Comparison of ENCODE assay signal across 12 cellular contexts in the genomic region with DNA sequence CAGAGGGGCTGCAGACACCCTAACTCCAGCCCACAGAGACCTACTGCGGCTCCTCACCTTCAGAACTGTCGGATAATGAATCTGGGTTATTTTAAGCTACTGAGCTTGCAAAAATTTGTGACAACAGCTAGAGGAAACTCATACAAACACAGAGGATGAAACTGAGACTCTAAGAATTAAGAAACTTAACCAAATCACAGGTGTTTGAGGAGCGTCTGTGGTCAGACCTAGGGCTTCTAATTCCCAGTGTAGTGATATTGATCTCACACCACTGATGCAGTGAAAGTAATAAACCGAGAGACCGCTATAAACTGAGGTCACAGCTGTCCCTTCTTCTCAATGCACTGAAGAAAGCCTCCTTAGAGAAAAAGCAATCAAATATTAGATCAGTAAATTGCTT.
DNase-seq lines count a peak whose midpoint lies in the region; ATAC-seq and TF ChIP-seq lines count a peak whose summit lies in the region.
"Had no signal": no experiment of that assay in that cellular context is flagged by ENCODE, and none has a peak within 500 bp of the region (broad histone marks: within the 10 kb centered on the region; RNA-seq: fewer than 3 reads in every experiment).

No MANE protein-coding gene starts in this region.

- TF ChIP-seq CTCF in ovary (IDR thresholded peaks at IDR 0.05): no peak
- TF ChIP-seq CTCF in hepatocyte (IDR thresholded peaks at IDR 0.05; ENCODE audit: poor library complexity): no peak

- no peaks in the 10 kb centered on the region for H3K9me3 ChIP-seq in ovary
- H3K9me3 ChIP-seq in hepatocyte (ENCODE audit: low read depth): no peaks in the 10 kb centered on the region
- H3K9me3 ChIP-seq: mucosa of descending colon had no signal

- no peaks in the 10 kb centered on the region for H3K9me3 Mint-ChIP-seq in activated naive CD8-positive, alpha-beta T cell treated with anti-CD3 and anti-CD28 coated beads, Interleukin-2, amount 10 ng/mL, durations not matched to agents 7 days and 5 days

- H3K36me3 Mint-ChIP-seq in activated naive CD8-positive, alpha-beta T cell treated with anti-CD3 and anti-CD28 coated beads, Interleukin-2, amount 10 ng/mL, durations not matched to agents 7 days and 5 days: no peaks in the 10 kb centered on the region

- no peak overlapping the region for H3K27ac Mint-ChIP-seq in activated naive CD8-positive, alpha-beta T cell treated with anti-CD3 and anti-CD28 coated beads, Interleukin-2, amount 10 ng/mL, durations not matched to agents 7 days and 5 days
- H3K27ac Mint-ChIP-seq: endodermal cell had no signal

- H3K36me3 ChIP-seq in ovary (no peaks in the 10 kb centered on the region), hepatocyte (replicated peaks; ENCODE audit: insufficient read depth, low read depth) (no peaks in the 10 kb centered on the region)

- POLR2A ChIA-PET in activated naive CD8-positive, alpha-beta T cell treated with anti-CD3 and anti-CD28 coated beads, Interleukin-2, amount 10 ng/mL, durations not matched to agents 7 days and 5 days (lab: Charles Lee): no interaction called here

- no peak for DNase-seq in activated naive CD8-positive, alpha-beta T cell treated with anti-CD3 and anti-CD28 coated beads, Interleukin-2, amount 10 ng/mL, durations not matched to agents 7 days and 5 days
- DNase-seq in NCI-H226 (no peak), ovary (no peak), hepatocyte (ENCODE audit: low spot score) (no peak)
- DNase-seq: endodermal cell, mucosa of descending colon, PC-9 had no signal

- H3K4me3 ChIP-seq in ovary (no peak overlapping the region), hepatocyte (no peak overlapping the region)
- H3K4me3 ChIP-seq: mucosa of descending colon, PC-9 had no signal

- H3K79me2 ChIP-seq in hepatocyte: no peaks in the 10 kb centered on the region

- H3K27me3 Mint-ChIP-seq in activated naive CD8-positive, alpha-beta T cell treated with anti-CD3 and anti-CD28 coated beads, Interleukin-2, amount 10 ng/mL, durations not matched to agents 7 days and 5 days: peaks cover 39% of the 10 kb centered on the region

- H3K4me1 Mint-ChIP-seq in activated naive CD8-positive, alpha-beta T cell treated with anti-CD3 and anti-CD28 coated beads, Interleukin-2, amount 10 ng/mL, durations not matched to agents 7 days and 5 days: peaks cover 7% of the 10 kb centered on the region

- H3K4me1 ChIP-seq in ovary (ENCODE audit: insufficient read depth): no peaks in the 10 kb centered on the region
- no peaks in the 10 kb centered on the region for H3K4me1 ChIP-seq in hepatocyte (ENCODE audit: insufficient read depth)

- peak overlapping the region; percentile 14 for H3K4me3 Mint-ChIP-seq in activated naive CD8-positive, alpha-beta T cell treated with anti-CD3 and anti-CD28 coated beads, Interleukin-2, amount 10 ng/mL, durations not matched to agents 7 days and 5 days
- H3K4me3 Mint-ChIP-seq: endodermal cell had no signal

- 25 to 40% (median 31%) methylated on average over 5 of the region's 5 CpGs for WGBS in ovary, 3 donors
- WGBS in hepatocyte (ENCODE audit: low lambda C conversion rate, missing lambda C conversion rate): 77% methylated on average over 5 of the region's 5 CpGs

- intact Hi-C loops in ovary (cut with DNase I): no loop called here

- no peak for TF ChIP-seq EP300 in ovary (IDR thresholded peaks at IDR 0.05)

- H3K4me2 ChIP-seq in hepatocyte: no peak overlapping the region
- H3K4me2 ChIP-seq: PC-9 had no signal

- H4K20me1 ChIP-seq in hepatocyte (ENCODE audit: insufficient read depth, poor library complexity, severe bottlenecking): no peaks in the 10 kb centered on the region

- no peak for TF ChIP-seq POLR2A in ovary (IDR thresholded peaks at IDR 0.05)

- H3K9me2 ChIP-seq in hepatocyte (replicated peaks; ENCODE audit: insufficient read depth): no peaks in the 10 kb centered on the region

- no peak overlapping the region for H2AFZ ChIP-seq in hepatocyte
- H2AFZ ChIP-seq: PC-9 had no signal

- H3K27me3 ChIP-seq in ovary (no peaks in the 10 kb centered on the region), hepatocyte (no peaks in the 10 kb centered on the region)

- H3K27ac ChIP-seq in ovary (no peak overlapping the region), hepatocyte (no peak overlapping the region)
- H3K27ac ChIP-seq: PC-9 had no signal

- ATAC-seq in GM18873 (IDR thresholded peaks at IDR 0.05; ENCODE audit: low FRiP score, unreplicated experiment): peak; percentile 97
- peak; percentile 85 for ATAC-seq in GM21528 (IDR thresholded peaks at IDR 0.05; ENCODE audit: low FRiP score, unreplicated experiment)
- peak; percentile 98 for ATAC-seq in HG03066 (IDR thresholded peaks at IDR 0.05; ENCODE audit: low read depth, unreplicated experiment)
- ATAC-seq in activated naive CD8-positive, alpha-beta T cell treated with anti-CD3 and anti-CD28 coated beads, Interleukin-2, amount 10 ng/mL, durations not matched to agents 7 days and 5 days (ENCODE audit: low read depth): no peak
- no peak for ATAC-seq in GM18861 (IDR thresholded peaks at IDR 0.05; ENCODE audit: unreplicated experiment)
- ATAC-seq: mucosa of descending colon, sciatic nerve had no signal

Comparison
In these comparisons a context has a peak if more than half of its experiments do, and no peak if none do; other contexts are left out.
1. ATAC-seq: peak in GM18873 (single experiment), GM21528 (single experiment) and HG03066 (single experiment); none in activated naive CD8-positive, alpha-beta T cell treated with anti-CD3 and anti-CD28 coated beads, Interleukin-2, amount 10 ng/mL, durations not matched to agents 7 days and 5 days (single experiment) and GM18861 (single experiment).